In genomic region chr7:105531797-105532671, GRCh38 we compare ENCODE assay signal across 8 cellular contexts. TPM values are rescaled to one million over a fixed set of nuclear protein-coding genes. Genes with fewer than 3 reads are reported as not detected.
DNase-seq lines count a peak whose midpoint lies in the region; ATAC-seq and TF ChIP-seq lines count a peak whose summit lies in the region.

Gene RINT1, plus strand, starts transcription at chr7:105532201. Its CDS starts 115 bp downstream, at chr7:105532316.

- peak within 1 kb of the TSS; percentile 98 for H3K4me3 ChIP-seq in MM.1S (ENCODE audit: low read length)
- peak within 1 kb of the TSS; percentile 95 for H3K4me3 ChIP-seq in SJCRH30
- H3K4me3 ChIP-seq in neutrophil (ENCODE audit: low read depth in 1 of 2, low read length in 1 of 2): peak within 1 kb of the TSS; percentile 79 to 83

- peaks cover 12% of the 10 kb centered on the region for H3F3A ChIP-seq in MM.1S (ENCODE audit: insufficient read depth, low read length)

- ATAC-seq in foreskin keratinocyte: peak; percentile 95

- H3K27me3 ChIP-seq in MM.1S (replicated peaks; ENCODE audit: insufficient read depth, low read length) (no peaks in the 10 kb centered on the region), SJCRH30 (no peaks in the 10 kb centered on the region), foreskin keratinocyte (no peaks in the 10 kb centered on the region), neutrophil (no peaks in the 10 kb centered on the region)

- TF ChIP-seq CTCF in MM.1S (IDR thresholded peaks at IDR 0.05; ENCODE audit: low read length) (peak; percentile 92), foreskin keratinocyte (conservative IDR thresholded peaks at IDR 0.05) (peak; percentile 95), neutrophil (IDR thresholded peaks at IDR 0.05) (peak; percentile 74)

- no peaks in the 10 kb centered on the region for H3K36me3 ChIP-seq in MM.1S (replicated peaks; ENCODE audit: insufficient read depth, low read length)
- peaks cover 13% of the 10 kb centered on the region for H3K36me3 ChIP-seq in SJCRH30
- peaks cover 3% of the 10 kb centered on the region for H3K36me3 ChIP-seq in neutrophil

- no peaks in the 10 kb centered on the region for H4K20me1 ChIP-seq in MM.1S (ENCODE audit: insufficient read depth, low read length)

- DNase-seq in GM03348 (ENCODE audit: low spot score) (peak; percentile 96), HCEC 1CT (peak; percentile 85), MM.1S (peak; percentile 94), SJCRH30 (peak; percentile 94 to 95), foreskin keratinocyte (peak; percentile 51 to 77), substantia nigra (lab: John Stamatoyannopoulos, UW) (peak; percentile 53 to 91 (median 82))
- DNase-seq in activated gamma-delta T cell treated with anti-CD3 and anti-CD28 coated beads, Interleukin-2, amount 50 U/mL, for 16 hours (ENCODE audit: low read depth): peak; percentile 83

- H3K27ac ChIP-seq in MM.1S (ENCODE audit: low read length) (peak within 1 kb of the TSS; percentile 78), SJCRH30 (peak within 1 kb of the TSS; percentile 57), foreskin keratinocyte (peak within 1 kb of the TSS; percentile 81), neutrophil (peak within 1 kb of the TSS; percentile 89), substantia nigra (ENCODE audit: low read depth, low read length, poor library complexity, severe bottlenecking) (peak within 1 kb of the TSS; percentile 88)

- H3K9me3 ChIP-seq in MM.1S (replicated peaks; ENCODE audit: insufficient read depth, low read length): no peaks in the 10 kb centered on the region
- no peaks in the 10 kb centered on the region for H3K9me3 ChIP-seq in SJCRH30 (replicated peaks)
- no peaks in the 10 kb centered on the region for H3K9me3 ChIP-seq in neutrophil

- H3K9ac ChIP-seq in MM.1S (ENCODE audit: low read length): peak within 1 kb of the TSS; percentile 93

- H3K4me1 ChIP-seq in MM.1S (ENCODE audit: low read length) (peaks cover 10% of the 10 kb centered on the region), SJCRH30 (no peaks in the 10 kb centered on the region), foreskin keratinocyte (peaks cover 5% of the 10 kb centered on the region), neutrophil (ENCODE audit: control insufficient read depth in 1 of 2, insufficient read depth in 1 of 2, low read depth in 1 of 2, low read length in 1 of 2) (peaks cover 21 to 22% of the 10 kb centered on the region in 2 experiments)

- peaks cover 37% of the 10 kb centered on the region for H3K79me2 ChIP-seq in MM.1S (ENCODE audit: low read length)

- peak within 1 kb of the TSS; percentile 82 for H2AFZ ChIP-seq in MM.1S (ENCODE audit: low read length)

- H3K4me2 ChIP-seq in MM.1S (ENCODE audit: low read depth, low read length): peak within 1 kb of the TSS; percentile 96

- no peaks in the 10 kb centered on the region for H3K9me2 ChIP-seq in MM.1S (replicated peaks; ENCODE audit: insufficient read depth, low read length)

RNA-seq across cellular contexts. Expression of gene RINT1, which starts in this region (rescaled TPM):
- total RNA-seq in SJCRH30 (2014; rRNA removed; shearing (Covaris generic)): 20.9 and 24.5 TPM in 2 replicates
- total RNA-seq in foreskin keratinocyte: 14.8 and 16.1 TPM in 2 replicates
- 7.9 and 8.1 TPM in 2 replicates for polyA plus RNA-seq in foreskin keratinocyte

Comparison
In these comparisons a context has a peak if more than half of its experiments do, and no peak if none do; other contexts are left out.
1. Peak in every context shown above with its lines: DNase-seq, ATAC-seq, H3K4me3 ChIP-seq and H3K27ac ChIP-seq.